ENCODE assay signal across 19 cellular contexts in the genomic region with DNA sequence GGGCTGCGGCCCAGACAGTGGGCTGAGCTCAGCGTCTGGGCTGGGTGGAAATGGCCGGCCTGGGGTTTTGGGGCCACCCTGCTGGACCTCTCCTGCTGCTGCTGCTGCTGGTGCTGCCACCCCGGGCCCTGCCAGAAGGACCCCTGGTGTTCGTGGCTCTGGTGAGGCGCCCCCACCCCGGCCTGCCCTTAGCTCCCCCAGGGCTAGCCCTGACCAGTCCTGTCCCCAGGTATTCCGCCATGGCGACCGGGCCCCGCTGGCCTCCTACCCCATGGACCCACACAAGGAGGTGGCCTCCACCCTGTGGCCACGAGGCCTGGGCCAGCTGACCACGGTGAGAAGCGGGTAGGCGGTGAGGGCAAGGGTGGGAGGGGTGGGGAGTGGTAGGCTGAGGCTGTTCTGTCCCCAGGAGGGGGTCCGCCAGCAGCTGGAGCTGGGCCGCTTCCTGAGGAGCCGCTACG. TPM values are rescaled to one million over a fixed set of nuclear protein-coding genes. Genes with fewer than 3 reads are reported as not detected.
"Had no signal": no experiment of that assay in that cellular context is flagged by ENCODE, and none has a peak within 500 bp of the region (broad histone marks: within the 10 kb centered on the region; RNA-seq: fewer than 3 reads in every experiment).

Gene ACP4 (plus strand): TSS at position 51 of the 461 bp plus-strand sequence. CDS start 0 bp downstream, at position 51.

- H3K4me2 ChIP-seq: hepatocyte had no signal

- H3K9me3 Mint-ChIP-seq: activated CD4-positive, alpha-beta memory T cell treated with anti-CD3 and anti-CD28 coated beads for 36 hours; activated T-helper 1 cell treated with anti-CD3 and anti-CD28 coated beads, Interleukin-12 subunit alpha, Interleukin-12 subunit beta, Interleukin-2, Interleukin-4 antibody, amounts not matched to agents 30 ng/mL and 10 ng/mL and 1 ng/mL, durations not matched to agents 14 hours and 24 hours and 36 hours; brain; dendritic cell treated with granulocyte-macrophage colony-stimulating factor and Interleukin-4, amounts not matched to agents 40 ng/mL and 50 ng/mL, for 4 days; effector memory CD8-positive, alpha-beta T cell; memory B cell; nephron progenitor cell had no signal

- H3K4me1 ChIP-seq: left ventricle myocardium inferior, parathyroid adenoma, upper lobe of left lung had no signal

- FAIRE-seq: kidney, small intestine had no signal

- H3K4me3 Mint-ChIP-seq: activated CD4-positive, alpha-beta memory T cell treated with anti-CD3 and anti-CD28 coated beads for 36 hours; activated T-helper 1 cell treated with anti-CD3 and anti-CD28 coated beads, Interleukin-12 subunit alpha, Interleukin-12 subunit beta, Interleukin-2, Interleukin-4 antibody, amounts not matched to agents 30 ng/mL and 10 ng/mL and 1 ng/mL, durations not matched to agents 14 hours and 24 hours and 36 hours; brain; dendritic cell treated with granulocyte-macrophage colony-stimulating factor and Interleukin-4, amounts not matched to agents 40 ng/mL and 50 ng/mL, for 4 days; effector memory CD8-positive, alpha-beta T cell; memory B cell; nephron progenitor cell had no signal

- H3K4me1 Mint-ChIP-seq: brain had no signal

- H3K36me3 ChIP-seq: left ventricle myocardium inferior, upper lobe of left lung had no signal

- H3K36me3 Mint-ChIP-seq: brain, memory B cell had no signal

- H3K79me2 ChIP-seq: hepatocyte, parathyroid adenoma had no signal

- H3K9ac ChIP-seq: parathyroid adenoma had no signal

- ATAC-seq: effector memory CD8-positive, alpha-beta T cell had no signal

- H3K27ac Mint-ChIP-seq: activated CD4-positive, alpha-beta memory T cell treated with anti-CD3 and anti-CD28 coated beads for 36 hours; activated T-helper 1 cell treated with anti-CD3 and anti-CD28 coated beads, Interleukin-12 subunit alpha, Interleukin-12 subunit beta, Interleukin-2, Interleukin-4 antibody, amounts not matched to agents 30 ng/mL and 10 ng/mL and 1 ng/mL, durations not matched to agents 14 hours and 24 hours and 36 hours; dendritic cell treated with granulocyte-macrophage colony-stimulating factor and Interleukin-4, amounts not matched to agents 40 ng/mL and 50 ng/mL, for 4 days; memory B cell; nephron progenitor cell had no signal

- DNase-seq: activated CD4-positive, alpha-beta memory T cell treated with anti-CD3 and anti-CD28 coated beads for 36 hours; activated CD4-positive, CD25-positive, alpha-beta regulatory T cell treated with anti-CD3 and anti-CD28 coated beads, Interleukin-2, amount 50 U/mL, for 72 hours; activated naive CD4-positive, alpha-beta T cell treated with Interleukin-2 at 50 U/mL for 16 hours; cerebellar nuclear complex; effector memory CD8-positive, alpha-beta T cell; kidney; left ventricle myocardium inferior; nephron progenitor cell; retina; small intestine; stimulated activated naive CD4-positive, alpha-beta T cell had no signal

- H3K27me3 Mint-ChIP-seq: activated CD4-positive, alpha-beta memory T cell treated with anti-CD3 and anti-CD28 coated beads for 36 hours; effector memory CD8-positive, alpha-beta T cell had no signal

- H3K9me3 ChIP-seq: left ventricle myocardium inferior, upper lobe of left lung had no signal

- H2AFZ ChIP-seq: hepatocyte, parathyroid adenoma had no signal

- H3K4me3 ChIP-seq: hepatocyte, left ventricle myocardium inferior, upper lobe of left lung had no signal

- H3K27me3 ChIP-seq: hepatocyte, upper lobe of left lung had no signal

- H3K27ac ChIP-seq: hepatocyte, left ventricle myocardium inferior, parathyroid adenoma, upper lobe of left lung had no signal

RNA-seq across cellular contexts. Expression of gene ACP4, which starts in this region (rescaled TPM):
- total RNA-seq: activated CD4-positive, alpha-beta memory T cell treated with anti-CD3 and anti-CD28 coated beads for 36 hours; activated T-helper 1 cell treated with anti-CD3 and anti-CD28 coated beads, Interleukin-12 subunit alpha, Interleukin-12 subunit beta, Interleukin-2, Interleukin-4 antibody, amounts not matched to agents 30 ng/mL and 10 ng/mL and 1 ng/mL, durations not matched to agents 14 hours and 24 hours and 36 hours; epithelial cell of proximal tubule; hepatocyte; kidney; left ventricle myocardium inferior; upper lobe of left lung had no signal
- polyA plus RNA-seq: hepatocyte, small intestine had no signal
